ENCODE assay signal across 9 cellular contexts in genomic region chr12:64670856-64671639, GRCh38.
A peak's percentile ranks its signal among the peaks of the same experiment; 100 is the strongest.
DNase-seq lines count a peak whose midpoint lies in the region; ATAC-seq, FAIRE-seq and TF ChIP-seq lines count a peak whose summit lies in the region.
"Had no signal": no experiment of that assay in that cellular context is flagged by ENCODE, and none has a peak within 500 bp of the region (broad histone marks: within the 10 kb centered on the region; RNA-seq: fewer than 3 reads in every experiment).

No MANE protein-coding gene starts in this region.

- DNase-seq in foreskin keratinocyte, result peak; percentile 59 to 84
- DNase-seq in small intestine, result peak; percentile 91
- DNase-seq in NCI-H2081 (lab: John Stamatoyannopoulos, UW), result no peak
- DNase-seq in superior temporal gyrus (ENCODE audit: extremely low spot score), result no peak
- no peak for DNase-seq in ureter (ENCODE audit: low spot score)
- DNase-seq: GOT3 had no signal

- TF ChIP-seq CTCF in HEK293 (tag by site-specific recombination; IDR thresholded peaks at IDR 0.05) (no peak), VCaP (conservative IDR thresholded peaks at IDR 0.05) (no peak), foreskin keratinocyte (conservative IDR thresholded peaks at IDR 0.05) (no peak)

- H3K36me3 ChIP-seq in HEK293 (ENCODE audit: control insufficient read depth in 2 of 2, insufficient read depth in 1 of 2, low read length in 2 of 2) (no peaks in the 10 kb centered on the region), small intestine (ENCODE audit: control insufficient read depth in 2 of 2, insufficient read depth in 2 of 2, low read length in 2 of 2) (no peaks in the 10 kb centered on the region)

- H3K4me3 ChIP-seq in HEK293 (ENCODE audit: low read depth, low read length) (no peak overlapping the region), small intestine (ENCODE audit: low read depth in 1 of 2, low read length in 2 of 2) (no peak overlapping the region)

- H3K9me3 ChIP-seq in HEK293 (ENCODE audit: control insufficient read depth, insufficient read depth, low read depth, low read length) (no peaks in the 10 kb centered on the region), small intestine (ENCODE audit: control insufficient read depth, low read depth) (no peaks in the 10 kb centered on the region)

- POLR2A ChIA-PET in HEK293 (lab: Yijun Ruan, JAX), result no interaction called here

- peak overlapping the region; percentile 14; the same call in 1 of the 2 replicates for H3K27ac ChIP-seq in HEK293 (ENCODE audit: extremely low read depth, low read depth, low read length)
- peak overlapping the region; percentile 98 for H3K27ac ChIP-seq in VCaP
- H3K27ac ChIP-seq in foreskin keratinocyte, result peak overlapping the region; percentile 68
- H3K27ac ChIP-seq in small intestine (ENCODE audit: low read depth in 1 of 2, low read length in 1 of 2), result peak overlapping the region; percentile 73 to 92

- peak; percentile 86 for ATAC-seq in foreskin keratinocyte
- ATAC-seq in GM19035 (IDR thresholded peaks at IDR 0.05; ENCODE audit: unreplicated experiment), result no peak

- H3K27me3 ChIP-seq in foreskin keratinocyte, result no peaks in the 10 kb centered on the region
- H3K27me3 ChIP-seq in small intestine (ENCODE audit: control insufficient read depth in 2 of 2, insufficient read depth in 2 of 2, low read length in 2 of 2), result no peaks in the 10 kb centered on the region

- H3K4me1 ChIP-seq in HEK293 (ENCODE audit: control insufficient read depth, insufficient read depth, low read length) (peaks cover 54% of the 10 kb centered on the region), foreskin keratinocyte (peaks cover 37% of the 10 kb centered on the region), small intestine (ENCODE audit: control insufficient read depth in 2 of 2, insufficient read depth in 1 of 2, low read depth in 1 of 2, low read length in 1 of 2) (peaks cover 37 to 59% of the 10 kb centered on the region in 2 donors)

- FAIRE-seq in small intestine (lab: Jason Lieb, UNC), result no peak

- WGBS in small intestine, 3 donors, result 30 to 61% (median 40%) methylated on average over 10 of the region's 10 CpGs

- CTCF ChIA-PET in HEK293 (lab: Yijun Ruan, JAX), result interaction anchor here (1.8 kb wide), 1 partner anchor 18 kb away, joined by 6 read pairs; no protein-coding TSS in a partner anchor

TF ChIP-seq in HEK293, 187 proteins besides CTCF, POLR2A, EP300 and RAD21:
- TF ChIP-seq PRDM10 (tag by site-specific recombination; IDR thresholded peaks at IDR 0.05) (peak; percentile 82), OVOL3 (tag by site-specific recombination; IDR thresholded peaks at IDR 0.05) (no peak), ZBTB17 (tag by site-specific recombination; IDR thresholded peaks at IDR 0.05) (peak; percentile 72), ZNF426 (tag by site-specific recombination; IDR thresholded peaks at IDR 0.05) (no peak), MZF1 (tag by site-specific recombination; IDR thresholded peaks at IDR 0.05; ENCODE audit: borderline replicate concordance) (no peak), ZBTB48 (tag by site-specific recombination; IDR thresholded peaks at IDR 0.05) (0 out of 2 replicates have a peak, but pooled peaks have one; percentile 27), YY2 (tag by site-specific recombination; IDR thresholded peaks at IDR 0.05) (no peak), KLF7 (tag by site-specific recombination; IDR thresholded peaks at IDR 0.05; ENCODE audit: borderline replicate concordance) (no peak), HIC1 (tag by site-specific recombination; IDR thresholded peaks at IDR 0.05) (no peak), ZNF248 (tag by site-specific recombination; IDR thresholded peaks at IDR 0.05) (no peak), ZNF596 (tag by site-specific recombination; IDR thresholded peaks at IDR 0.05) (no peak), FEZF1 (tag by site-specific recombination; IDR thresholded peaks at IDR 0.05) (no peak), ZNF530 (tag by site-specific recombination; IDR thresholded peaks at IDR 0.05; ENCODE audit: low read depth) (no peak), ZNF626 (tag by site-specific recombination; IDR thresholded peaks at IDR 0.05) (no peak), GLIS1 (tag by site-specific recombination; IDR thresholded peaks at IDR 0.05) (0 out of 2 replicates have a peak, but pooled peaks have one; percentile 12), WT1 (tag by site-specific recombination; IDR thresholded peaks at IDR 0.05) (0 out of 2 replicates have a peak, but pooled peaks have one; percentile 9), SETDB1 (IDR thresholded peaks at IDR 0.05; ENCODE audit: insufficient read length, low read length) (no peak), ZBTB6 (tag by site-specific recombination; IDR thresholded peaks at IDR 0.05) (no peak), ZNF416 (tag by site-specific recombination; IDR thresholded peaks at IDR 0.05) (no peak), ZSCAN16 (tag by site-specific recombination; IDR thresholded peaks at IDR 0.05) (no peak), ZNF221 (tag by site-specific recombination; IDR thresholded peaks at IDR 0.05; ENCODE audit: borderline replicate concordance) (no peak)

Comparison
In these comparisons a context has a peak if more than half of its experiments do, and no peak if none do; other contexts are left out.
1. H3K27ac ChIP-seq: peak in every context shown above with its lines; median percentile 98 in VCaP; 82 in small intestine; 68 in foreskin keratinocyte; 14 in HEK293.
2. DNase-seq: peak in foreskin keratinocyte (2 of 2) and small intestine (single experiment); none in NCI-H2081 (0 of 2), superior temporal gyrus (single experiment) and ureter (single experiment).